Comparison of ENCODE assay signal across 16 cellular contexts in the genomic region with DNA sequence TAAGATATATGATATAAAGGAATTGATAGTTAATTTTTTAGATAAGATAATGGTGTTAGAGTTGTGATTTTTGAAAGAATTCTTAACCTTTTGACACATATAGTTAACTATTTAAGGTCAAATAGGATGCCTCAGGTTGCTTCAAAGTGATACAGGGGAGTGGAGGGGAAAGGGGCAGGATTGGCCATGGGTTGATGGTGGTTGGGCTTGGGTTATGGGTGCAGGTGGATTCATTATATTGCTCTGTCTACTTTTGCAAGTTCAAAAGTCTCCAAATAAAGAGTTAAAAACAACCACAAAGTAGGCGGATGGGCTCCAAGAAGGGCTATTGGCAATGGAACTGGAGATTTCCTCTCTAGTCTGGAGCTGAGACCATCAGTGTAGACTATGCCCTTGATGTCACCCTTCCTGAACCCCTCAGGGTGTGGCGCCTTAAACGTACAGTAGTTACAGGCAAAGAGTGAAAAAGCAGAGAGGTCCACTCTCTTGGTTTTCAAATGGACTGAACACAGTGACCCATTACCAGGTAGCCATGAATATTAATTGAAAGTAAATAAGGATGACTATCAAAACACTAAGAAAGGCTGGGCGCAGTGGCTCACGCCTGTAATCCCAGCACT.
DNase-seq lines count a peak whose midpoint lies in the region; ATAC-seq and TF ChIP-seq lines count a peak whose summit lies in the region.
"Had no signal": no experiment of that assay in that cellular context is flagged by ENCODE, and none has a peak within 500 bp of the region (broad histone marks: within the 10 kb centered on the region; RNA-seq: fewer than 3 reads in every experiment).

No MANE protein-coding gene starts in this region.

- TF ChIP-seq POLR2A in GM19193 (IDR thresholded peaks at IDR 0.05; ENCODE audit: extremely low read depth, insufficient read depth, insufficient read length) = peak; percentile 3

- no peaks in the 10 kb centered on the region for H3K9me3 Mint-ChIP-seq in activated T-cell treated with anti-CD3 and anti-CD28 coated beads, Interleukin-2, amount 50 U/mL, for 72 hours
- no peaks in the 10 kb centered on the region for H3K9me3 Mint-ChIP-seq in T-cell
- no peaks in the 10 kb centered on the region for H3K9me3 Mint-ChIP-seq in stimulated activated naive B cell treated with anti-CD40 and anti-IgM and Interleukin-4, amounts not matched to agents 10 μg/mL and 1 μg/mL and 100 μg/mL, for 72 hours
- H3K9me3 Mint-ChIP-seq: CD8-positive, alpha-beta memory T cell had no signal

- H3K27ac Mint-ChIP-seq in activated T-cell treated with anti-CD3 and anti-CD28 coated beads, Interleukin-2, amount 50 U/mL, for 72 hours = peak overlapping the region; percentile 40
- peak overlapping the region; percentile 17 to 53 for H3K27ac Mint-ChIP-seq in T-cell
- peak overlapping the region; percentile 77 for H3K27ac Mint-ChIP-seq in stimulated activated naive B cell treated with anti-CD40 and anti-IgM and Interleukin-4, amounts not matched to agents 10 μg/mL and 1 μg/mL and 100 μg/mL, for 72 hours

- no peak for ATAC-seq in activated T-cell treated with anti-CD3 and anti-CD28 coated beads, Interleukin-2, amount 50 U/mL, for 72 hours (replicated peaks in 1 of 2)
- no peak for ATAC-seq in T-cell (replicated peaks in 1 of 4)
- ATAC-seq in stimulated activated naive B cell treated with anti-CD40 and anti-IgM and Interleukin-4, amounts not matched to agents 10 μg/mL and 1 μg/mL and 100 μg/mL, for 72 hours (replicated peaks) = no peak
- ATAC-seq in HG03108 (IDR thresholded peaks at IDR 0.05; ENCODE audit: unreplicated experiment) = no peak

- no peaks in the 10 kb centered on the region for H3K27me3 Mint-ChIP-seq in activated T-cell treated with anti-CD3 and anti-CD28 coated beads, Interleukin-2, amount 50 U/mL, for 72 hours (ENCODE audit: low read depth)
- no peaks in the 10 kb centered on the region for H3K27me3 Mint-ChIP-seq in T-cell
- H3K27me3 Mint-ChIP-seq in stimulated activated naive B cell treated with anti-CD40 and anti-IgM and Interleukin-4, amounts not matched to agents 10 μg/mL and 1 μg/mL and 100 μg/mL, for 72 hours = no peaks in the 10 kb centered on the region

- DNase-seq in activated T-cell treated with anti-CD3 and anti-CD28 coated beads, Interleukin-2, amount 50 U/mL, for 72 hours = no peak
- no peak for DNase-seq in activated T-cell treated with anti-CD3 and anti-CD28 coated beads, Interleukin-2, amount 50 U/mL, for 1 hour
- DNase-seq in T-cell = no peak
- no peak for DNase-seq in stimulated activated naive B cell treated with anti-CD40 and anti-IgM and Interleukin-4, amounts not matched to agents 10 μg/mL and 1 μg/mL and 100 μg/mL, for 72 hours
- DNase-seq in DMS53 treated with DMSO at 0.1 percent for 48 hours (lab: John Stamatoyannopoulos, UW; ENCODE audit: unreplicated experiment) = no peak
- DNase-seq in DMS114 treated with DMSO at 0.1 percent for 48 hours (lab: John Stamatoyannopoulos, UW; ENCODE audit: unreplicated experiment) = no peak
- DNase-seq: CD8-positive, alpha-beta memory T cell; GF-D8; GM23248; Kasumi-1; MM.1S; NCI-H2081 treated with DMSO at 0.1 percent for 48 hours; NCI-H510A treated with DMSO at 0.1 percent for 48 hours; NCI-H82 had no signal

- CTCF ChIA-PET in T-cell (lab: Charles Lee) = interaction anchor here in 1 of 2 donors (0.5 kb wide), 1 partner anchor 420 kb away, joined by 3 read pairs; no protein-coding TSS in a partner anchor

- POLR2A ChIA-PET in T-cell (lab: Charles Lee) = no interaction called here

- H3K36me3 Mint-ChIP-seq in activated T-cell treated with anti-CD3 and anti-CD28 coated beads, Interleukin-2, amount 50 U/mL, for 72 hours (ENCODE audit: insufficient read depth in 2 of 2) = peaks cover 0 to 1% of the 10 kb centered on the region in 2 donors
- peaks cover 9% of the 10 kb centered on the region for H3K36me3 Mint-ChIP-seq in T-cell
- H3K36me3 Mint-ChIP-seq in stimulated activated naive B cell treated with anti-CD40 and anti-IgM and Interleukin-4, amounts not matched to agents 10 μg/mL and 1 μg/mL and 100 μg/mL, for 72 hours = peaks cover 18 to 32% of the 10 kb centered on the region in 2 donors

- no peaks in the 10 kb centered on the region for H3K4me1 Mint-ChIP-seq in activated T-cell treated with anti-CD3 and anti-CD28 coated beads, Interleukin-2, amount 50 U/mL, for 72 hours (ENCODE audit: low read depth)
- H3K4me1 Mint-ChIP-seq in T-cell = peaks cover 0 to 9% (median 6%) of the 10 kb centered on the region in 3 donors
- H3K4me1 Mint-ChIP-seq in stimulated activated naive B cell treated with anti-CD40 and anti-IgM and Interleukin-4, amounts not matched to agents 10 μg/mL and 1 μg/mL and 100 μg/mL, for 72 hours = peaks cover 21 to 25% of the 10 kb centered on the region in 2 donors

- H3K4me3 Mint-ChIP-seq in activated T-cell treated with anti-CD3 and anti-CD28 coated beads, Interleukin-2, amount 50 U/mL, for 72 hours = no peak overlapping the region
- no peak overlapping the region for H3K4me3 Mint-ChIP-seq in T-cell
- no peak overlapping the region for H3K4me3 Mint-ChIP-seq in stimulated activated naive B cell treated with anti-CD40 and anti-IgM and Interleukin-4, amounts not matched to agents 10 μg/mL and 1 μg/mL and 100 μg/mL, for 72 hours
- H3K4me3 Mint-ChIP-seq: CD8-positive, alpha-beta memory T cell had no signal
